ENCODE assay signal across 29 cellular contexts in the genomic region with DNA sequence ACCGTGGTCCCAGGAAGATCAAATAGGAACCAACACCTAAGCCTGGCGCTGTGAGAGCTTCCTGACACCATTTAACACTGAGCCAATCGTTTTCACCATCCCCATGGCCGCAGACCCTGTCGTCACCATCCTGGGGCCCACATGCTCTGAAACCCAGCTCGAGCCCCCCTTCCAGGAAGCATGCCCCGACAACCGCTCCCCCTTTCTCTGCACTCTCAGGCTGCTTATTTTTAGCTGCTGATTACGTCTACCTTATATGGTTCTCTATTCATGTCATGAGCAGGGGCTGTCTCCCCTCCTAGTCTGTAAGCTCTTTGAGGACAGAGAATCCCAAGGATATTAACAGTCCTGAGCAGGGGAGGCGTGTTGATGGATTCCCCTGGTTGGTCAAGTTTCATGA. TPM values are rescaled to one million over a fixed set of nuclear protein-coding genes. Genes with fewer than 3 reads are reported as not detected.
"Had no signal": no experiment of that assay in that cellular context is flagged by ENCODE, and none has a peak within 500 bp of the region (broad histone marks: within the 10 kb centered on the region; RNA-seq: fewer than 3 reads in every experiment).

No MANE protein-coding gene starts in this region.

- H3K36me3 ChIP-seq: brain microvascular endothelial cell, esophagus muscularis mucosa, neural progenitor cell, right lobe of liver, tibial artery, upper lobe of right lung had no signal

- H3K27ac ChIP-seq: brain microvascular endothelial cell, esophagus muscularis mucosa, foreskin keratinocyte, neural progenitor cell, right lobe of liver, skin epidermis, tibial artery, upper lobe of right lung had no signal

- FAIRE-seq: astrocyte, islet of Langerhans had no signal

- H3K4me3 Mint-ChIP-seq: activated CD4-positive, alpha-beta T cell treated with anti-CD3 and anti-CD28 coated beads, Interleukin-2, amount 10 ng/mL, durations not matched to agents 7 days and 5 days; activated CD8-positive, alpha-beta T cell treated with anti-CD3 and anti-CD28 coated beads for 36 hours; activated T-cell treated with anti-CD3 and anti-CD28 coated beads, Interleukin-2, amount 50 U/mL, for 4 hours; activated T-helper 17 cell treated with anti-CD3 and anti-CD28 coated beads, Interleukin-2, amount 50 U/mL, for 72 hours; mesothelial cell of epicardium; naive thymus-derived CD4-positive, alpha-beta T cell; neural progenitor cell; stimulated activated effector memory CD8-positive, alpha-beta T cell treated with anti-CD3 and anti-CD28 coated beads, Interleukin-12 subunit alpha, Interleukin-12 subunit beta, amount 100 ng/mL, for 72 hours; stimulated activated naive CD8-positive, alpha-beta T cell treated with anti-CD3 and anti-CD28 coated beads, Interleukin-15, amount 100 ng/mL, for 72 hours had no signal

- H3K27me3 ChIP-seq: brain microvascular endothelial cell, esophagus muscularis mucosa, neural progenitor cell, right lobe of liver, tibial artery, upper lobe of right lung had no signal

- H3K36me3 Mint-ChIP-seq: mesothelial cell of epicardium; neural progenitor cell; stimulated activated effector memory CD8-positive, alpha-beta T cell treated with anti-CD3 and anti-CD28 coated beads, Interleukin-12 subunit alpha, Interleukin-12 subunit beta, amount 100 ng/mL, for 72 hours had no signal

- ATAC-seq: activated CD8-positive, alpha-beta T cell treated with anti-CD3 and anti-CD28 coated beads for 36 hours; activated T-cell treated with anti-CD3 and anti-CD28 coated beads, Interleukin-2, amount 50 U/mL, for 4 hours; activated T-helper 17 cell treated with anti-CD3 and anti-CD28 coated beads, Interleukin-2, amount 50 U/mL, for 72 hours; foreskin keratinocyte; naive thymus-derived CD4-positive, alpha-beta T cell; right lobe of liver; stimulated activated effector memory CD8-positive, alpha-beta T cell treated with anti-CD3 and anti-CD28 coated beads, Interleukin-12 subunit alpha, Interleukin-12 subunit beta, amount 100 ng/mL, for 72 hours; stimulated activated naive CD8-positive, alpha-beta T cell treated with anti-CD3 and anti-CD28 coated beads, Interleukin-15, amount 100 ng/mL, for 72 hours; upper lobe of right lung had no signal

- H2AFZ ChIP-seq: neural progenitor cell had no signal

- H3K27ac Mint-ChIP-seq: activated CD4-positive, alpha-beta T cell treated with anti-CD3 and anti-CD28 coated beads, Interleukin-2, amount 10 ng/mL, durations not matched to agents 7 days and 5 days; activated CD8-positive, alpha-beta T cell treated with anti-CD3 and anti-CD28 coated beads for 36 hours; activated T-helper 17 cell treated with anti-CD3 and anti-CD28 coated beads, Interleukin-2, amount 50 U/mL, for 72 hours; mesothelial cell of epicardium; naive thymus-derived CD4-positive, alpha-beta T cell; neural progenitor cell; stimulated activated effector memory CD8-positive, alpha-beta T cell treated with anti-CD3 and anti-CD28 coated beads, Interleukin-12 subunit alpha, Interleukin-12 subunit beta, amount 100 ng/mL, for 72 hours had no signal

- H3K4me3 ChIP-seq: esophagus muscularis mucosa, neural progenitor cell, right lobe of liver, skin epidermis, tibial artery, upper lobe of right lung had no signal

- H3K4me2 ChIP-seq: neural progenitor cell had no signal

- H3K9me3 ChIP-seq: esophagus muscularis mucosa, right lobe of liver, tibial artery, upper lobe of right lung had no signal

- H3K9ac ChIP-seq: neural progenitor cell had no signal

- DNase-seq: activated CD4-positive, alpha-beta T cell treated with anti-CD3 and anti-CD28 coated beads for 1 hour; activated CD4-positive, alpha-beta T cell treated with anti-CD3 and anti-CD28 coated beads, Interleukin-2, amount 10 ng/mL, durations not matched to agents 7 days and 5 days; activated CD8-positive, alpha-beta T cell treated with anti-CD3 and anti-CD28 coated beads for 36 hours; activated gamma-delta T cell treated with Interleukin-2 at 50 U/mL for 16 hours; activated naive CD4-positive, alpha-beta T cell treated with anti-CD3 and anti-CD28 coated beads, Interleukin-2, amount 50 U/mL, for 16 hours; activated T-cell treated with anti-CD3 and anti-CD28 coated beads, Interleukin-2, amount 50 U/mL, for 4 hours; amniotic stem cell; brain microvascular endothelial cell; central memory CD4-positive, alpha-beta T cell; dermis blood vessel endothelial cell; effector CD4-positive, alpha-beta T cell; foreskin keratinocyte; naive thymus-derived CD4-positive, alpha-beta T cell; right lobe of liver; stimulated activated CD4-positive, alpha-beta T cell treated with anti-CD3 and anti-CD28 coated beads, Interleukin-12 subunit alpha, Interleukin-12 subunit beta, amount 100 ng/mL, for 4 hours; stimulated activated CD4-positive, alpha-beta T cell treated with anti-CD3 and anti-CD28 coated beads, Interleukin-4, amount 100 ng/mL, for 1 hour; stimulated activated naive CD8-positive, alpha-beta T cell treated with anti-CD3 and anti-CD28 coated beads, Interleukin-15, amount 100 ng/mL, for 72 hours; SW 1271; T-helper 2 cell; tibial artery; upper lobe of right lung had no signal

- H3K9me3 Mint-ChIP-seq: activated CD4-positive, alpha-beta T cell treated with anti-CD3 and anti-CD28 coated beads, Interleukin-2, amount 10 ng/mL, durations not matched to agents 7 days and 5 days; activated CD8-positive, alpha-beta T cell treated with anti-CD3 and anti-CD28 coated beads for 36 hours; activated T-cell treated with anti-CD3 and anti-CD28 coated beads, Interleukin-2, amount 50 U/mL, for 4 hours; activated T-helper 17 cell treated with anti-CD3 and anti-CD28 coated beads, Interleukin-2, amount 50 U/mL, for 72 hours; mesothelial cell of epicardium; stimulated activated effector memory CD8-positive, alpha-beta T cell treated with anti-CD3 and anti-CD28 coated beads, Interleukin-12 subunit alpha, Interleukin-12 subunit beta, amount 100 ng/mL, for 72 hours; stimulated activated naive CD8-positive, alpha-beta T cell treated with anti-CD3 and anti-CD28 coated beads, Interleukin-15, amount 100 ng/mL, for 72 hours had no signal

- H3K4me1 ChIP-seq: foreskin keratinocyte, neural progenitor cell, right lobe of liver had no signal

- H3K4me1 Mint-ChIP-seq: activated CD4-positive, alpha-beta T cell treated with anti-CD3 and anti-CD28 coated beads, Interleukin-2, amount 10 ng/mL, durations not matched to agents 7 days and 5 days; activated T-helper 17 cell treated with anti-CD3 and anti-CD28 coated beads, Interleukin-2, amount 50 U/mL, for 72 hours; naive thymus-derived CD4-positive, alpha-beta T cell; neural progenitor cell; stimulated activated effector memory CD8-positive, alpha-beta T cell treated with anti-CD3 and anti-CD28 coated beads, Interleukin-12 subunit alpha, Interleukin-12 subunit beta, amount 100 ng/mL, for 72 hours; stimulated activated naive CD8-positive, alpha-beta T cell treated with anti-CD3 and anti-CD28 coated beads, Interleukin-15, amount 100 ng/mL, for 72 hours had no signal

RNA-seq across cellular contexts. Expression of a gene that starts 10.5 kb away (rescaled TPM):
- total RNA-seq: activated CD4-positive, alpha-beta T cell treated with anti-CD3 and anti-CD28 coated beads, Interleukin-2, amount 10 ng/mL, durations not matched to agents 7 days and 5 days; activated CD8-positive, alpha-beta T cell treated with anti-CD3 and anti-CD28 coated beads for 36 hours; activated T-helper 17 cell treated with anti-CD3 and anti-CD28 coated beads, Interleukin-2, amount 50 U/mL, for 72 hours; astrocyte; foreskin keratinocyte; naive thymus-derived CD4-positive, alpha-beta T cell had no signal
- polyA plus RNA-seq: foreskin keratinocyte; naive thymus-derived CD4-positive, alpha-beta T cell had no signal
